2 cellular contexts compared by ENCODE assay signal in genomic region chr20:25239387-25240370, GRCh38.
TF ChIP-seq lines count a peak whose summit lies in the region.

No MANE protein-coding gene starts in this region.

TF ChIP-seq in HEK293, 187 proteins besides CTCF, POLR2A, EP300 and RAD21 (continued from another document):
- TF ChIP-seq BCL6B (tag by site-specific recombination; IDR thresholded peaks at IDR 0.05) = no peak

TF ChIP-seq in SK-N-SH treated with all-trans-retinoic acid at 6 μM for 48 hours, 23 proteins besides CTCF, POLR2A, EP300 and RAD21 (continued from another document):
- TF ChIP-seq CREB5 (CRISPR knock-in tag; IDR thresholded peaks at IDR 0.05; ENCODE audit: low read depth) = no peak
- no peak for TF ChIP-seq TSHZ2 (CRISPR knock-in tag; IDR thresholded peaks at IDR 0.05)
- no peak for TF ChIP-seq ISL1 (CRISPR knock-in tag; IDR thresholded peaks at IDR 0.05)
- TF ChIP-seq CSDC2 (CRISPR knock-in tag; IDR thresholded peaks at IDR 0.05) = no peak
- TF ChIP-seq ZFP3 (CRISPR knock-in tag; IDR thresholded peaks at IDR 0.05) = no peak
- TF ChIP-seq OSR1 (CRISPR knock-in tag; IDR thresholded peaks at IDR 0.05) = no peak
- no peak for TF ChIP-seq ZFP30 (CRISPR knock-in tag; IDR thresholded peaks at IDR 0.05)
